Comparison of ENCODE assay signal across 1 cellular context in genomic region chr11:3161309-3161708, GRCh38.
TF ChIP-seq lines count a peak whose summit lies in the region.

No MANE protein-coding gene starts in this region.

TF ChIP-seq in H1, 55 proteins besides CTCF, POLR2A, EP300 and RAD21:
- TF ChIP-seq KDM5A (IDR thresholded peaks at IDR 0.05; ENCODE audit: low read length) (no peak), TEAD4 (IDR thresholded peaks at IDR 0.05; ENCODE audit: low read depth, low read length) (no peak), FOSL1 (IDR thresholded peaks at IDR 0.05; ENCODE audit: insufficient read depth, low read depth, low read length) (no peak), EGR1 (IDR thresholded peaks at IDR 0.05; ENCODE audit: borderline replicate concordance, low read depth, low read length) (no peak), CTBP2 (IDR thresholded peaks at IDR 0.05; ENCODE audit: borderline replicate concordance, insufficient read depth, insufficient read length, low read length) (no peak), CREB1 (IDR thresholded peaks at IDR 0.05) (no peak), MAX (IDR thresholded peaks at IDR 0.05) (no peak), ZNF274 (IDR thresholded peaks at IDR 0.05; ENCODE audit: borderline replicate concordance, extremely low read depth, low read length) (no peak), JUND (IDR thresholded peaks at IDR 0.05; ENCODE audit: low read length) (no peak), TCF12 (IDR thresholded peaks at IDR 0.05; ENCODE audit: low read depth, low read length) (no peak)
- TF ChIP-seq, protein P1, sequence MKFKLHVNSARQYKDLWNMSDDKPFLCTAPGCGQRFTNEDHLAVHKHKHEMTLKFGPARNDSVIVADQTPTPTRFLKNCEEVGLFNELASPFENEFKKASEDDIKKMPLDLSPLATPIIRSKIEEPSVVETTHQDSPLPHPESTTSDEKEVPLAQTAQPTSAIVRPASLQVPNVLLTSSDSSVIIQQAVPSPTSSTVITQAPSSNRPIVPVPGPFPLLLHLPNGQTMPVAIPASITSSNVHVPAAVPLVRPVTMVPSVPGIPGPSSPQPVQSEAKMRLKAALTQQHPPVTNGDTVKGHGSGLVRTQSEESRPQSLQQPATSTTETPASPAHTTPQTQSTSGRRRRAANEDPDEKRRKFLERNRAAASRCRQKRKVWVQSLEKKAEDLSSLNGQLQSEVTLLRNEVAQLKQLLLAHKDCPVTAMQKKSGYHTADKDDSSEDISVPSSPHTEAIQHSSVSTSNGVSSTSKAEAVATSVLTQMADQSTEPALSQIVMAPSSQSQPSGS (IDR thresholded peaks at IDR 0.05; ENCODE audit: low read length) = no peak
